8 cellular contexts compared by ENCODE assay signal in genomic region chr14:103292426-103293374, GRCh38. TPM values are rescaled to one million over a fixed set of nuclear protein-coding genes. Genes with fewer than 3 reads are reported as not detected.
DNase-seq lines count a peak whose midpoint lies in the region; ATAC-seq and TF ChIP-seq lines count a peak whose summit lies in the region.

No MANE protein-coding gene starts in this region.

- H3K4me1 ChIP-seq in right cardiac atrium (ENCODE audit: control insufficient read depth, insufficient read depth, low read length): no peaks in the 10 kb centered on the region
- H3K4me1 ChIP-seq in sigmoid colon: no peaks in the 10 kb centered on the region

- DNase-seq in BJ (ENCODE audit: low read depth) (no peak), MG63 (peak; percentile 38), T-helper 2 cell (peak; percentile 29 to 69 (median 57)), amygdala (lab: John Stamatoyannopoulos, UW) (peak in 38 of 56 donors; percentile 12 to 86 (median 52)), right cardiac atrium (peak; percentile 76 to 91 (median 90)), sigmoid colon (peak; percentile 86)

- peak; percentile 96 for TF ChIP-seq CTCF in BJ (IDR thresholded peaks at IDR 0.05; ENCODE audit: insufficient read depth, low read depth, low read length)
- peak; percentile 85 to 93 (median 88) for TF ChIP-seq CTCF in sigmoid colon (IDR thresholded peaks at IDR 0.05)

- TF ChIP-seq POLR2A in sigmoid colon (IDR thresholded peaks at IDR 0.05): no peak

- peak; percentile 73 for ATAC-seq in GM19351 (IDR thresholded peaks at IDR 0.05; ENCODE audit: unreplicated experiment)
- peak; percentile 82 to 88 for ATAC-seq in right cardiac atrium
- ATAC-seq in HG03378 (IDR thresholded peaks at IDR 0.05; ENCODE audit: unreplicated experiment): no peak

- H3K4me3 ChIP-seq in BJ (ENCODE audit: low read depth, low read length) (no peak overlapping the region), MG63 (no peak overlapping the region), right cardiac atrium (ENCODE audit: low read length) (no peak overlapping the region), sigmoid colon (no peak overlapping the region)

- H3K27ac ChIP-seq in right cardiac atrium (ENCODE audit: low read length) (no peak overlapping the region), sigmoid colon (no peak overlapping the region)

- intact Hi-C loops in right cardiac atrium (cut with DNase I): loop anchor here (2.0 to 10.0 kb wide), 6 partner anchors 105 to 215 kb away; no protein-coding TSS in a partner anchor
- intact Hi-C loops in sigmoid colon (cut with DNase I): loop anchor here (1.0 to 5.0 kb wide), 3 partner anchors 105 to 218 kb away; no protein-coding TSS in a partner anchor

- H3K9me3 ChIP-seq in MG63 (no peaks in the 10 kb centered on the region), right cardiac atrium (ENCODE audit: control insufficient read depth, low read length) (no peaks in the 10 kb centered on the region), sigmoid colon (no peaks in the 10 kb centered on the region)

- POLR2A ChIA-PET in BJ (lab: Charles Lee): no interaction called here

- peaks cover 11% of the 10 kb centered on the region for H3K27me3 ChIP-seq in BJ (ENCODE audit: control insufficient read depth, insufficient read depth, low read length)
- H3K27me3 ChIP-seq in MG63: no peaks in the 10 kb centered on the region
- H3K27me3 ChIP-seq in right cardiac atrium (ENCODE audit: control insufficient read depth, insufficient read depth): no peaks in the 10 kb centered on the region
- H3K27me3 ChIP-seq in sigmoid colon: peaks cover 0 to 34% (median 16%) of the 10 kb centered on the region in 3 donors

- CTCF ChIA-PET in BJ (lab: Yijun Ruan, JAX): interaction anchor here (0.6 to 16.3 kb wide), 26 partner anchors 10 to 518 kb away, joined by 3 to 315 read pairs (median 4); partner anchors contain the start of gene LBHD2

- TF ChIP-seq EP300 in sigmoid colon (IDR thresholded peaks at IDR 0.05): no peak

- 28% methylated on average over 10 of the region's 10 CpGs for WGBS in right cardiac atrium
- 24 to 32% methylated on average over 10 of the region's 10 CpGs for WGBS in sigmoid colon, 2 donors

- H3K36me3 ChIP-seq in BJ (ENCODE audit: control insufficient read depth, insufficient read depth, low read length): no peaks in the 10 kb centered on the region
- no peaks in the 10 kb centered on the region for H3K36me3 ChIP-seq in MG63
- no peaks in the 10 kb centered on the region for H3K36me3 ChIP-seq in sigmoid colon

RNA-seq across cellular contexts. Expression of gene EIF5, which starts 41.3 kb away (rescaled TPM):
- 282 and 340 TPM in 2 replicates for polyA plus RNA-seq in BJ (2011; rRNA removed)
- 119 and 129 TPM in 2 replicates for polyA minus RNA-seq in BJ (2011; rRNA and poly(A)+ RNA removed)
- total RNA-seq in MG63 (2014; rRNA removed; shearing (Covaris generic); ENCODE audit: low replicate concordance): 180 and 183 TPM in 2 replicates
- total RNA-seq in right cardiac atrium: 100 to 1,000 TPM; 224 to 275 (median 253) TPM
- polyA plus RNA-seq in right cardiac atrium: 77.4 TPM
- 100 to 1,000 TPM; 170 to 305 (median 215) TPM for total RNA-seq in sigmoid colon
- polyA plus RNA-seq in sigmoid colon: 100 to 1,000 TPM in 1 of 3 donors, 10 to 100 TPM in 2; 70.3 to 138 (median 87.2) TPM
